ENCODE assay signal across 8 cellular contexts in the genomic region with DNA sequence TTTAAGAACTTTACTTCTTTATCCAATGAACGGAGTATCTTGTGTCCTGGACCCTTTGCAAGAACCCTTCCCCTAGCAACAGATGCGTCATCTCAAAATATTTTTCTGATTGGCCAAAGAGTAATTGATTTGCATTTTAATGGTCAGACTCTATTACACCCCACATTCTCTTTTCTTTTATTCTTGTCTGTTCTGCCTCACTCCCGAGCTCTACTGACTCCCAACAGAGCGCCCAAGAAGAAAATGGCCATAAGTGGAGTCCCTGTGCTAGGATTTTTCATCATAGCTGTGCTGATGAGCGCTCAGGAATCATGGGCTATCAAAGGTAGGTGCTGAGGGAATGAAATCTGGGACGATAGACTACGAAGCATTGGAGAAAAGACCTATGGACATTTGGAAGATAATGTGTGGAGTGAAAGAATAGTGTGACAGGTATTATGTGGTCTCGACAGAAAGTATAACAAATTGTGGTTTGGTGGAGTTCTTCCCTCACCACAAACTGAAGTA. TPM values are rescaled to one million over a fixed set of nuclear protein-coding genes. Genes with fewer than 3 reads are reported as not detected.
DNase-seq lines count a peak whose midpoint lies in the region; ATAC-seq, FAIRE-seq and TF ChIP-seq lines count a peak whose summit lies in the region.

Gene HLA-DRA, plus strand, starts transcription at position 180 of the 507 bp plus-strand sequence. Its CDS starts 64 bp downstream, at position 244.

- H3K27ac ChIP-seq in pancreas, result peak within 1 kb of the TSS in 2 of 4 donors; percentile 55 to 62

- no peak within 1 kb of the TSS for H3K27ac Mint-ChIP-seq in activated T-cell treated with anti-CD3 and anti-CD28 coated beads, Interleukin-2, amount 50 U/mL, for 72 hours

- intact Hi-C loops in pancreas (cut with DNase I), result loop anchor here in 1 of 3 donors (10.0 kb wide), 1 partner anchor 255 kb away; no protein-coding TSS in a partner anchor

- no peaks in the 10 kb centered on the region for H3K9me3 ChIP-seq in pancreas

- DNase-seq in 8988T, result peak; percentile 13
- DNase-seq in GM12864 (ENCODE audit: low read depth), result peak; percentile 89
- DNase-seq in NCI-H1694 (lab: John Stamatoyannopoulos, UW), result peak; percentile 23
- DNase-seq in activated T-cell treated with anti-CD3 and anti-CD28 coated beads, Interleukin-2, amount 50 U/mL, for 72 hours, result peak; percentile 8 to 60
- DNase-seq in frontal cortex (ENCODE audit: low spot score in 2 of 2), result peak; percentile 23 to 65
- DNase-seq in pancreas, result peak in 1 of 6 donors; percentile 23
- no peak for DNase-seq in DMS79 (lab: John Stamatoyannopoulos, UW)

- H3K9me3 Mint-ChIP-seq in activated T-cell treated with anti-CD3 and anti-CD28 coated beads, Interleukin-2, amount 50 U/mL, for 72 hours, result no peaks in the 10 kb centered on the region

- no peaks in the 10 kb centered on the region for H3K4me1 ChIP-seq in pancreas

- 30 to 31% methylated on average over 8 of the region's 8 CpGs for WGBS in pancreas, 2 donors

- H3K4me3 ChIP-seq in GM12864 (ENCODE audit: low read depth, low read length) (peak within 1 kb of the TSS; percentile 83), pancreas (peak within 1 kb of the TSS in 3 of 4 donors; percentile 0 to 36 (median 9))

- peaks cover 16% of the 10 kb centered on the region for H3K4me1 Mint-ChIP-seq in activated T-cell treated with anti-CD3 and anti-CD28 coated beads, Interleukin-2, amount 50 U/mL, for 72 hours (ENCODE audit: low read depth)

- no peaks in the 10 kb centered on the region for H3K27me3 ChIP-seq in pancreas

- H3K36me3 ChIP-seq in pancreas, result no peaks in the 10 kb centered on the region

- no peaks in the 10 kb centered on the region for H3K36me3 Mint-ChIP-seq in activated T-cell treated with anti-CD3 and anti-CD28 coated beads, Interleukin-2, amount 50 U/mL, for 72 hours (ENCODE audit: insufficient read depth in 2 of 2)

- TF ChIP-seq CTCF in GM12864 (IDR thresholded peaks at IDR 0.05; ENCODE audit: low read depth, low read length, missing control alignments) (no peak), pancreas (IDR thresholded peaks at IDR 0.05) (no peak)

- FAIRE-seq in frontal cortex (lab: Jason Lieb, UNC) (peak; percentile 26), pancreas (lab: Jason Lieb, UNC) (no peak)

- peak; percentile 75 for ATAC-seq in HG02588 (IDR thresholded peaks at IDR 0.05; ENCODE audit: unreplicated experiment)
- peak; percentile 83 to 87 for ATAC-seq in activated T-cell treated with anti-CD3 and anti-CD28 coated beads, Interleukin-2, amount 50 U/mL, for 72 hours (replicated peaks in 1 of 2)
- ATAC-seq in pancreas, result peak in 3 of 4 donors; percentile 72 to 88 (median 81)

- H3K4me3 Mint-ChIP-seq in activated T-cell treated with anti-CD3 and anti-CD28 coated beads, Interleukin-2, amount 50 U/mL, for 72 hours, result peak within 1 kb of the TSS; percentile 48 to 74

- peaks cover 52% of the 10 kb centered on the region for H3K27me3 Mint-ChIP-seq in activated T-cell treated with anti-CD3 and anti-CD28 coated beads, Interleukin-2, amount 50 U/mL, for 72 hours (ENCODE audit: low read depth)

RNA-seq across cellular contexts. Expression of gene HLA-DRA, which starts in this region (rescaled TPM):
- 10 to 100 TPM in 1 of 2 donors, 1 to 10 TPM in 1; 9.2 to 18.8 TPM for total RNA-seq in activated T-cell treated with anti-CD3 and anti-CD28 coated beads, Interleukin-2, amount 50 U/mL, for 72 hours
- total RNA-seq in frontal cortex (2.0 TPM), pancreas (100 to 1,000 TPM in 2 of 6 donors, 10 to 100 TPM in 4; 16.3 to 414 (median 42.2) TPM)
- 10 to 100 TPM; 19.3 to 32.4 TPM for polyA plus RNA-seq in pancreas
